ENCODE assay signal across 24 cellular contexts in genomic region chr16:80007216-80007615, GRCh38.
DNase-seq lines count a peak whose midpoint lies in the region; ATAC-seq and TF ChIP-seq lines count a peak whose summit lies in the region.
"Had no signal": no experiment of that assay in that cellular context is flagged by ENCODE, and none has a peak within 500 bp of the region (broad histone marks: within the 10 kb centered on the region; RNA-seq: fewer than 3 reads in every experiment).

No MANE protein-coding gene starts in this region.

- H3K27me3 ChIP-seq in smooth muscle cell (ENCODE audit: low read depth) = no peaks in the 10 kb centered on the region

- H3K79me2 ChIP-seq in smooth muscle cell (ENCODE audit: low read depth) = no peaks in the 10 kb centered on the region

- ATAC-seq in omental fat pad (ENCODE audit: low FRiP score) (no peak), GM21390 (IDR thresholded peaks at IDR 0.05; ENCODE audit: unreplicated experiment) (no peak)
- ATAC-seq: Panc1 had no signal

- no peaks in the 10 kb centered on the region for H3F3A ChIP-seq in smooth muscle cell (ENCODE audit: low read depth)

- H3K4me2 ChIP-seq in smooth muscle cell = peak overlapping the region; percentile 76

- H3K36me3 ChIP-seq in smooth muscle cell (ENCODE audit: low read depth) = no peaks in the 10 kb centered on the region

- no peaks in the 10 kb centered on the region for H3K9me3 ChIP-seq in smooth muscle cell (replicated peaks; ENCODE audit: low read depth)

- WGBS in smooth muscle cell (ENCODE audit: low lambda C conversion rate) = 17% methylated on average over 4 of the region's 4 CpGs

- no peak for TF ChIP-seq CTCF in fibroblast of villous mesenchyme (IDR thresholded peaks at IDR 0.05; ENCODE audit: insufficient read depth, low read depth, low read length)
- TF ChIP-seq CTCF in smooth muscle cell (IDR thresholded peaks at IDR 0.05; ENCODE audit: borderline replicate concordance, insufficient read depth, poor library complexity, severe bottlenecking) = no peak
- no peak for TF ChIP-seq CTCF in omental fat pad (IDR thresholded peaks at IDR 0.05)

- H3K4me3 ChIP-seq in fibroblast of villous mesenchyme (ENCODE audit: low read depth, low read length) = no peak overlapping the region
- H3K4me3 ChIP-seq in smooth muscle cell = no peak overlapping the region
- H3K4me3 ChIP-seq: GM23248, SK-N-MC had no signal

- H3K9ac ChIP-seq in smooth muscle cell (ENCODE audit: low read depth) = peak overlapping the region; percentile 73
- H3K9ac ChIP-seq: GM23248 had no signal

- H3K27ac ChIP-seq in smooth muscle cell (ENCODE audit: low read depth) = peak overlapping the region; percentile 96
- H3K27ac ChIP-seq: GM23248, RWPE1, SK-N-MC had no signal

- H4K20me1 ChIP-seq in smooth muscle cell (ENCODE audit: low read depth) = no peaks in the 10 kb centered on the region

- no peaks in the 10 kb centered on the region for H3K4me1 ChIP-seq in smooth muscle cell (ENCODE audit: low read depth)

- no peak overlapping the region for H2AFZ ChIP-seq in smooth muscle cell (ENCODE audit: low read depth)

- peak; percentile 37 for DNase-seq in H4 (ENCODE audit: low spot score)
- DNase-seq in amniotic epithelial cell (ENCODE audit: low read depth) = peak; percentile 89
- DNase-seq in fibroblast of villous mesenchyme (ENCODE audit: low read depth) = peak; percentile 94
- no peak for DNase-seq in smooth muscle cell (lab: John Stamatoyannopoulos, UW; ENCODE audit: unreplicated experiment)
- DNase-seq in omental fat pad (ENCODE audit: low spot score) = no peak
- DNase-seq in medulla oblongata (ENCODE audit: extremely low spot score) = no peak
- DNase-seq: C1 segment of cervical spinal cord; Calu3; CD4-positive, alpha-beta memory T cell; DMS79 treated with DMSO at 0.1 percent for 48 hours; H9; HFFc6; KBM-7; MM.1S; NCI-H2029; NCI-H446; NCI-H524 treated with DMSO at 0.1 percent for 48 hours; NCI-H82; SHP77 treated with DMSO at 0.1 percent for 48 hours had no signal

Comparison
In these comparisons a context has a peak if more than half of its experiments do, and no peak if none do; other contexts are left out.
1. DNase-seq: peak in H4 (single experiment), amniotic epithelial cell (single experiment) and fibroblast of villous mesenchyme (single experiment); none in smooth muscle cell (single experiment), omental fat pad (single experiment) and medulla oblongata (single experiment).